In the genomic region with DNA sequence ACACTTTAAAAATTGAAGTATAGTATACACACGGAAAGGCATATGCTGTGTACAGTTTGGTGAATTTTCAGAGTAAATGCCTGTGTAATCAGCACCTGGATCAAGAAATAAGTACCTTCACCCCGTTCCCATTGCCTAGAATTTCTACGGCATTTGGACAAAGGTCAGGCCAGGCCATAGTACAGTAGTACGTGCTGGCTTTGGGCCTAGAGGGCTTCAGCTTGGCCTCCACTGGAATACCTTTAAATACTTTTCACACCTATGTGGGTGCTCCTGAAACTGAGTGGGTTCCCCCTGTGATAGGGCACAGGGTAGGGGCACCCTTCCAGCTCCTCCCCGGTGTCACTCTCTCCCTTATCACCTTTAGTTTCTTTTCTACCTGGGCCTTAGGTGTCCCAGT, we compare ENCODE assay signal across 20 cellular contexts. TPM values are rescaled to one million over a fixed set of nuclear protein-coding genes. Genes with fewer than 3 reads are reported as not detected.
DNase-seq lines count a peak whose midpoint lies in the region; ATAC-seq and TF ChIP-seq lines count a peak whose summit lies in the region.
"Had no signal": no experiment of that assay in that cellular context is flagged by ENCODE, and none has a peak within 500 bp of the region (broad histone marks: within the 10 kb centered on the region; RNA-seq: fewer than 3 reads in every experiment).

No MANE protein-coding gene starts in this region.

- no peaks in the 10 kb centered on the region for H3K9me3 ChIP-seq in sigmoid colon
- H3K9me3 ChIP-seq: MG63 had no signal

- no peaks in the 10 kb centered on the region for H3K27me3 Mint-ChIP-seq in natural killer cell treated with Interleukin-12 subunit alpha and Interleukin-12 subunit beta and Interleukin-15 and Interleukin-18, amount 100 ng/mL, for 72 hours
- H3K27me3 Mint-ChIP-seq in natural killer cell (ENCODE audit: low read depth in 2 of 2): no peaks in the 10 kb centered on the region
- H3K27me3 Mint-ChIP-seq: IgD-negative memory B cell had no signal

- TF ChIP-seq EP300 in sigmoid colon (IDR thresholded peaks at IDR 0.05): no peak

- 61 to 90% methylated on average over 5 of the region's 5 CpGs for WGBS in sigmoid colon, 2 donors

- H3K4me3 Mint-ChIP-seq in natural killer cell treated with Interleukin-12 subunit alpha and Interleukin-12 subunit beta and Interleukin-15 and Interleukin-18, amount 100 ng/mL, for 72 hours: no peak overlapping the region
- H3K4me3 Mint-ChIP-seq in natural killer cell: no peak overlapping the region
- H3K4me3 Mint-ChIP-seq: CD14-positive monocyte, H9, IgD-negative memory B cell had no signal

- H3K4me1 ChIP-seq in sigmoid colon: peaks cover 0 to 16% (median 12%) of the 10 kb centered on the region in 4 donors

- peak; percentile 44 for DNase-seq in natural killer cell treated with Interleukin-12 subunit alpha and Interleukin-12 subunit beta and Interleukin-15 and Interleukin-18, amount 100 ng/mL, for 72 hours (ENCODE audit: low spot score)
- DNase-seq in natural killer cell (no peak), islet precursor cell (peak; percentile 7), sigmoid colon (peak; percentile 14), globus pallidus (ENCODE audit: low spot score) (no peak), DMS79 treated with DMSO at 0.1 percent for 48 hours (lab: John Stamatoyannopoulos, UW) (no peak)
- DNase-seq: DND-41, H9, Karpas-422, MG63, NCI-H1048, NCI-H1436, NCI-H1930, NCI-H226, NCI-H524, SIG-M5 had no signal

- TF ChIP-seq POLR2A in sigmoid colon (IDR thresholded peaks at IDR 0.05): no peak

- H3K36me3 ChIP-seq in sigmoid colon: no peaks in the 10 kb centered on the region

- no peaks in the 10 kb centered on the region for H3K36me3 Mint-ChIP-seq in natural killer cell treated with Interleukin-12 subunit alpha and Interleukin-12 subunit beta and Interleukin-15 and Interleukin-18, amount 100 ng/mL, for 72 hours
- peaks cover 5% of the 10 kb centered on the region for H3K36me3 Mint-ChIP-seq in natural killer cell

- no peaks in the 10 kb centered on the region for H3K9me3 Mint-ChIP-seq in natural killer cell treated with Interleukin-12 subunit alpha and Interleukin-12 subunit beta and Interleukin-15 and Interleukin-18, amount 100 ng/mL, for 72 hours
- H3K9me3 Mint-ChIP-seq in natural killer cell: no peaks in the 10 kb centered on the region
- H3K9me3 Mint-ChIP-seq: CD14-positive monocyte, H9, IgD-negative memory B cell had no signal

- no peak for ATAC-seq in natural killer cell treated with Interleukin-12 subunit alpha and Interleukin-12 subunit beta and Interleukin-15 and Interleukin-18, amount 100 ng/mL, for 72 hours
- ATAC-seq in natural killer cell (no peak), HG03135 (IDR thresholded peaks at IDR 0.05; ENCODE audit: unreplicated experiment) (no peak)

- H3K27ac Mint-ChIP-seq in natural killer cell treated with Interleukin-12 subunit alpha and Interleukin-12 subunit beta and Interleukin-15 and Interleukin-18, amount 100 ng/mL, for 72 hours: no peak overlapping the region
- no peak overlapping the region for H3K27ac Mint-ChIP-seq in natural killer cell
- H3K27ac Mint-ChIP-seq: H9 had no signal

- intact Hi-C loops in natural killer cell (cut with micrococcal nuclease): no loop called here
- intact Hi-C loops in sigmoid colon (cut with DNase I): no loop called here

- H3K27me3 ChIP-seq in sigmoid colon: no peaks in the 10 kb centered on the region
- H3K27me3 ChIP-seq: MG63 had no signal

- peaks cover 8 to 36% of the 10 kb centered on the region in 2 donors for H3K4me1 Mint-ChIP-seq in natural killer cell treated with Interleukin-12 subunit alpha and Interleukin-12 subunit beta and Interleukin-15 and Interleukin-18, amount 100 ng/mL, for 72 hours (ENCODE audit: low read depth in 2 of 2)
- H3K4me1 Mint-ChIP-seq in natural killer cell: peaks cover 36 to 40% of the 10 kb centered on the region in 2 donors

- H3K4me3 ChIP-seq in sigmoid colon: no peak overlapping the region
- H3K4me3 ChIP-seq: MG63 had no signal

- TF ChIP-seq CTCF in natural killer cell (IDR thresholded peaks at IDR 0.05) (no peak), sigmoid colon (IDR thresholded peaks at IDR 0.05) (no peak)

- H3K27ac ChIP-seq in sigmoid colon: no peak overlapping the region
- H3K27ac ChIP-seq: HL-60 had no signal

RNA-seq across cellular contexts. Expression of gene TET3, which starts 26.5 kb away (rescaled TPM):
- total RNA-seq in natural killer cell treated with Interleukin-12 subunit alpha and Interleukin-12 subunit beta and Interleukin-15 and Interleukin-18, amount 100 ng/mL, for 72 hours: 10 to 100 TPM; 29.3 to 70.3 TPM
- total RNA-seq in natural killer cell (10 to 100 TPM; 40.0 to 47.9 (median 45.3) TPM), sigmoid colon (1 to 10 TPM; 3.1 to 5.8 (median 3.6) TPM)
- 1 to 10 TPM; 1.8 to 9.6 (median 2.5) TPM for polyA plus RNA-seq in sigmoid colon

Comparison
In these comparisons a context has a peak if more than half of its experiments do, and no peak if none do; other contexts are left out.
1. DNase-seq: peak in natural killer cell treated with Interleukin-12 subunit alpha and Interleukin-12 subunit beta and Interleukin-15 and Interleukin-18, amount 100 ng/mL, for 72 hours (single experiment), islet precursor cell (single experiment) and sigmoid colon (single experiment); none in natural killer cell (single experiment), globus pallidus (single experiment) and DMS79 treated with DMSO at 0.1 percent for 48 hours (single experiment).
2. RNA of gene TET3, which starts 26.5 kb away (total RNA-seq): 29.3 to 70.3 TPM in natural killer cell treated with Interleukin-12 subunit alpha and Interleukin-12 subunit beta and Interleukin-15 and Interleukin-18, amount 100 ng/mL, for 72 hours and 40.0 to 47.9 TPM in natural killer cell; 3.1 to 5.8 TPM in sigmoid colon; every median in the first group is over 4 times any median in the second.